ENCODE assay signal across 9 cellular contexts in the genomic region with DNA sequence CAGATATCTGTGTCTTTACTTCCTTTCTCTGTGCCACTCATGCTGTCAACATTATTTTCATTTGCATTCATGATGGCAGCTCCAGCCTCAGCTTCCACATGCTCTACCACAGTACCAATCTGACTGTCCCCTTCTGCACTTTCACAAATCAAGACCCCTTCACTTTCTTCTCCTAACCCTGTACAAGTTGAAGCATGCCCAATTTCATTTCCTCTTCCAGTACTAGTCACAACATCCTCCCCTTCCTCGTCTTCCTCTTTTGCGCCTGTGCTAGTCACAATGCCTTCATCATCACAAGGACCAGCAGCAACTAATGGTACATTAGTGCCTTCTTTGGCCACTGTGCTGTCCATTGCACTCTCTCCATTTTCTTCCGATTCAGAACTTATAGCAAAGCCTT. TPM values are rescaled to one million over a fixed set of nuclear protein-coding genes. Genes with fewer than 3 reads are reported as not detected.
DNase-seq lines count a peak whose midpoint lies in the region; ATAC-seq lines count a peak whose summit lies in the region.
"Had no signal": no experiment of that assay in that cellular context is flagged by ENCODE, and none has a peak within 500 bp of the region (broad histone marks: within the 10 kb centered on the region; RNA-seq: fewer than 3 reads in every experiment).

No MANE protein-coding gene starts in this region.

- H3K9me2 ChIP-seq in GM23248 (ENCODE audit: insufficient read depth): no peaks in the 10 kb centered on the region

- ATAC-seq in GM18870 (IDR thresholded peaks at IDR 0.05; ENCODE audit: unreplicated experiment): peak; percentile 70
- ATAC-seq in GM21825 (IDR thresholded peaks at IDR 0.05; ENCODE audit: unreplicated experiment): peak; percentile 63
- ATAC-seq in HG03571 (IDR thresholded peaks at IDR 0.05; ENCODE audit: unreplicated experiment): peak; percentile 78

- no peak overlapping the region for H3K27ac ChIP-seq in GM23248

- H3K9me3 ChIP-seq in GM23248 (ENCODE audit: low read depth) (no peaks in the 10 kb centered on the region), HAP-1 (no peaks in the 10 kb centered on the region)

- H4K20me1 ChIP-seq in GM23248 (ENCODE audit: insufficient read depth): no peaks in the 10 kb centered on the region

- H3K4me3 ChIP-seq in GM23248 (no peak overlapping the region), HAP-1 (no peak overlapping the region)

- WGBS in GM23248 (ENCODE audit: low coverage in 1 of 2, low lambda C conversion rate in 2 of 2, missing lambda C conversion rate in 2 of 2), 2 experiments: 96 to 99% methylated on average over 3 of the region's 3 CpGs

- no peak overlapping the region for H3K4me2 ChIP-seq in GM23248 (ENCODE audit: unreplicated experiment)

- no peak overlapping the region for H2AFZ ChIP-seq in GM23248

- H3K36me3 ChIP-seq in GM23248 (ENCODE audit: low read depth) (peaks cover 45% of the 10 kb centered on the region), HAP-1 (replicated peaks) (peaks cover 52% of the 10 kb centered on the region)

- H3K4me1 ChIP-seq in GM23248 (ENCODE audit: insufficient read depth) (peaks cover 25% of the 10 kb centered on the region), HAP-1 (no peaks in the 10 kb centered on the region)

- H3K27me3 ChIP-seq in GM23248 (replicated peaks; ENCODE audit: insufficient read depth): no peaks in the 10 kb centered on the region
- no peaks in the 10 kb centered on the region for H3K27me3 ChIP-seq in HAP-1 (ENCODE audit: low read depth)

- H3K9ac ChIP-seq in GM23248: no peak overlapping the region

- peak; percentile 77 for DNase-seq in medulla oblongata (ENCODE audit: extremely low spot score)
- DNase-seq in mucosa of gallbladder (ENCODE audit: low spot score): no peak
- DNase-seq in islet precursor cell: no peak
- no peak for DNase-seq in GM23248
- DNase-seq in HAP-1 (ENCODE audit: low spot score in 2 of 2): no peak
- DNase-seq: activated CD4-positive, alpha-beta T cell treated with anti-CD3 and anti-CD28 coated beads, Interleukin-2, amount 50 U/mL, for 1 hour had no signal

- in situ Hi-C loops in GM23248 (cut with MboI): no loop called here
- in situ Hi-C loops in HAP-1 (cut with MboI; ENCODE audit: low sequenced_read_pairs): no loop called here

- H3K79me2 ChIP-seq in GM23248 (ENCODE audit: insufficient read depth): no peaks in the 10 kb centered on the region

- H3F3A ChIP-seq in GM23248 (ENCODE audit: insufficient read depth): peaks cover 14% of the 10 kb centered on the region

RNA-seq across cellular contexts. Expression of a gene that starts 26.5 kb away (rescaled TPM):
- 36.1 TPM for total RNA-seq in mucosa of gallbladder
- 16.5 and 17.3 TPM in 2 replicates for total RNA-seq in GM23248 (2014; rRNA removed; shearing (Covaris generic))
- 6.3 and 6.6 TPM in 2 replicates for polyA plus RNA-seq in GM23248 (2016; fragmentation: Nextera tagmentation; extraction: Ambion mirVana)

RNA-seq across cellular contexts. Expression of a gene that starts 56.8 kb away (rescaled TPM):
- total RNA-seq in mucosa of gallbladder: 0.06 TPM
- total RNA-seq in GM23248 (2014; rRNA removed; shearing (Covaris generic)): under 0.01 and 0.13 TPM in 2 replicates
- polyA plus RNA-seq in GM23248 (2016; fragmentation: Nextera tagmentation; extraction: Ambion mirVana): not detected in 2 replicates
